Comparison of ENCODE assay signal across 1 cellular context in genomic region chr1:96710708-96711477, GRCh38.
TF ChIP-seq lines count a peak whose summit lies in the region.

No MANE protein-coding gene starts in this region.

TF ChIP-seq in GM23338, 12 proteins besides CTCF, POLR2A, EP300 and RAD21 (continued from another document):
- TF ChIP-seq REST (IDR thresholded peaks at IDR 0.05; ENCODE audit: unreplicated experiment): no peak
